Comparison of ENCODE assay signal across 8 cellular contexts in the genomic region with DNA sequence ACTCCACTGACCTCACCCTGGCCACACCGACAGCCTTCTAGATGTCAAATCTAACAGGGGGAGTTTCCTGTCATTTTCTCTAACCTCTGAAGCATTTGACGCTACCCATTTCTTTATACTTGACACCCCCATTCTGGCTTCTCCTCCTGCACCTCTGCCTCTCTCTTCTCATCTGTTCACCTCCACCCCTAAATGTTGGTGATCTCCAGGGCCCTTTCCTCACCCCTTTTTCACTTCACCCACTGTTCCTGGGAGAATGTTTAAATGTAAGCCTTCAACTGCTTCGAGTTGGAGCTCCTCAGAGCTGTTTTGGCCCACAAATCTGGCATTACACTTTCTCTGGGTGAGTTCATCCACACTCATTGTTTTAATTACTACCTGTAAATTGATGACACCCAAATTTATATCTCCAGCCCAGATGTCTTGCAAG. TPM values are rescaled to one million over a fixed set of nuclear protein-coding genes. Genes with fewer than 3 reads are reported as not detected.
DNase-seq lines count a peak whose midpoint lies in the region; ATAC-seq, FAIRE-seq and TF ChIP-seq lines count a peak whose summit lies in the region.

No MANE protein-coding gene starts in this region.

- peak overlapping the region; percentile 94; the same call in 1 of the 2 replicates for H3K27ac ChIP-seq in HEK293 (ENCODE audit: extremely low read depth, low read depth, low read length)
- peak overlapping the region; percentile 76 for H3K27ac ChIP-seq in right cardiac atrium (ENCODE audit: low read length)
- H3K27ac ChIP-seq in small intestine (ENCODE audit: low read depth in 1 of 2, low read length in 1 of 2): peak overlapping the region; percentile 95

- H3K9me3 Mint-ChIP-seq in activated CD4-positive, alpha-beta memory T cell treated with anti-CD3 and anti-CD28 coated beads, Interleukin-2, amount 10 ng/mL, durations not matched to agents 7 days and 5 days: no peaks in the 10 kb centered on the region

- in situ Hi-C loops in ACHN (cut with HindIII; ENCODE audit: low pct_ligation_motif_present, low pct_unique_long_range_greater_than_20kb, low sequenced_read_pairs): no loop called here

- no peaks in the 10 kb centered on the region for H3K27me3 ChIP-seq in right cardiac atrium (ENCODE audit: control insufficient read depth, insufficient read depth)
- H3K27me3 ChIP-seq in small intestine (ENCODE audit: control insufficient read depth in 2 of 2, insufficient read depth in 2 of 2, low read length in 2 of 2): no peaks in the 10 kb centered on the region

- H3K4me1 ChIP-seq in HEK293 (ENCODE audit: control insufficient read depth, insufficient read depth, low read length) (peaks cover 3% of the 10 kb centered on the region; the same call in 1 of the 2 replicates), right cardiac atrium (ENCODE audit: control insufficient read depth, insufficient read depth, low read length) (no peaks in the 10 kb centered on the region), small intestine (ENCODE audit: control insufficient read depth in 2 of 2, insufficient read depth in 1 of 2, low read depth in 1 of 2, low read length in 1 of 2) (peaks cover 0 to 6% of the 10 kb centered on the region in 2 donors)

- CTCF ChIA-PET in HEK293 (lab: Yijun Ruan, JAX): interaction anchor here (0.6 to 3.0 kb wide), 9 partner anchors 9 to 120 kb away, joined by 3 to 15 read pairs (median 4); a partner anchor contains a TSS
- CTCF ChIA-PET in activated CD4-positive, alpha-beta memory T cell treated with anti-CD3 and anti-CD28 coated beads, Interleukin-2, amount 10 ng/mL, durations not matched to agents 7 days and 5 days (lab: Charles Lee): interaction anchor here (0.6 to 6.1 kb wide), 21 partner anchors 9 to 215 kb away, joined by 3 to 90 read pairs (median 6); a partner anchor contains a TSS

- H3K4me3 Mint-ChIP-seq in activated CD4-positive, alpha-beta memory T cell treated with anti-CD3 and anti-CD28 coated beads, Interleukin-2, amount 10 ng/mL, durations not matched to agents 7 days and 5 days: peak overlapping the region; percentile 86

- no peaks in the 10 kb centered on the region for H3K27me3 Mint-ChIP-seq in activated CD4-positive, alpha-beta memory T cell treated with anti-CD3 and anti-CD28 coated beads, Interleukin-2, amount 10 ng/mL, durations not matched to agents 7 days and 5 days

- POLR2A ChIA-PET in HEK293 (lab: Yijun Ruan, JAX): interaction anchor here (0.5 to 2.9 kb wide), 27 partner anchors 9 to 219 kb away, joined by 3 to 47 read pairs (median 6); a partner anchor contains a TSS
- POLR2A ChIA-PET in activated CD4-positive, alpha-beta memory T cell treated with anti-CD3 and anti-CD28 coated beads, Interleukin-2, amount 10 ng/mL, durations not matched to agents 7 days and 5 days (lab: Charles Lee): interaction anchor here (0.6 to 5.8 kb wide), 31 partner anchors 8 to 400 kb away, joined by 3 to 80 read pairs (median 6); a partner anchor contains a TSS

- H3K4me1 Mint-ChIP-seq in activated CD4-positive, alpha-beta memory T cell treated with anti-CD3 and anti-CD28 coated beads, Interleukin-2, amount 10 ng/mL, durations not matched to agents 7 days and 5 days: peaks cover 43% of the 10 kb centered on the region

- H3K4me3 ChIP-seq in HEK293 (ENCODE audit: low read depth, low read length) (peak overlapping the region; percentile 92), right cardiac atrium (ENCODE audit: low read length) (peak overlapping the region; percentile 85), small intestine (ENCODE audit: low read depth in 1 of 2, low read length in 2 of 2) (peak overlapping the region; percentile 80 to 83)

- H3K9me3 ChIP-seq in HEK293 (ENCODE audit: control insufficient read depth, insufficient read depth, low read depth, low read length): no peaks in the 10 kb centered on the region
- H3K9me3 ChIP-seq in right cardiac atrium (ENCODE audit: control insufficient read depth, low read length): no peaks in the 10 kb centered on the region
- no peaks in the 10 kb centered on the region for H3K9me3 ChIP-seq in small intestine (ENCODE audit: control insufficient read depth, low read depth)

- no peak for ATAC-seq in right cardiac atrium
- ATAC-seq in HG02588 (IDR thresholded peaks at IDR 0.05; ENCODE audit: unreplicated experiment): no peak
- no peak for ATAC-seq in HG03378 (IDR thresholded peaks at IDR 0.05; ENCODE audit: unreplicated experiment)

- FAIRE-seq in small intestine (lab: Jason Lieb, UNC): no peak

- H3K36me3 Mint-ChIP-seq in activated CD4-positive, alpha-beta memory T cell treated with anti-CD3 and anti-CD28 coated beads, Interleukin-2, amount 10 ng/mL, durations not matched to agents 7 days and 5 days (ENCODE audit: low read depth): peaks cover 10% of the 10 kb centered on the region

- TF ChIP-seq CTCF in HEK293 (tag by site-specific recombination; IDR thresholded peaks at IDR 0.05): no peak

- peaks cover 0 to 24% of the 10 kb centered on the region in 2 experiments; a peak in 1 of 3 replicates for H3K36me3 ChIP-seq in HEK293 (ENCODE audit: control insufficient read depth in 2 of 2, insufficient read depth in 1 of 2, low read length in 2 of 2)
- peaks cover 0 to 2% of the 10 kb centered on the region in 2 donors for H3K36me3 ChIP-seq in small intestine (ENCODE audit: control insufficient read depth in 2 of 2, insufficient read depth in 2 of 2, low read length in 2 of 2)

- peak overlapping the region; percentile 78 for H3K27ac Mint-ChIP-seq in activated CD4-positive, alpha-beta memory T cell treated with anti-CD3 and anti-CD28 coated beads, Interleukin-2, amount 10 ng/mL, durations not matched to agents 7 days and 5 days

- no peak for DNase-seq in activated CD4-positive, alpha-beta memory T cell treated with anti-CD3 and anti-CD28 coated beads, Interleukin-2, amount 10 ng/mL, durations not matched to agents 7 days and 5 days
- no peak for DNase-seq in right cardiac atrium
- DNase-seq in small intestine: no peak
- DNase-seq in H4 (ENCODE audit: low spot score): no peak
- DNase-seq in ACHN: no peak

- intact Hi-C loops in right cardiac atrium (cut with DNase I): no loop called here

- 27% methylated on average over 3 of the region's 3 CpGs for WGBS in right cardiac atrium
- WGBS in small intestine, 3 donors: 5 to 15% (median 9%) methylated on average over 3 of the region's 3 CpGs

TF ChIP-seq in HEK293, 187 proteins besides CTCF, POLR2A, EP300 and RAD21 (continues in another document):
- TF ChIP-seq ZNF10 (tag by site-specific recombination; IDR thresholded peaks at IDR 0.05): 0 out of 2 replicates have a peak, but pooled peaks have one; percentile 53

RNA-seq across cellular contexts. Expression of a gene that starts 0.5 kb away (rescaled TPM):
- 10 to 100 TPM; 40.2 to 41.0 TPM for total RNA-seq in activated CD4-positive, alpha-beta memory T cell treated with anti-CD3 and anti-CD28 coated beads, Interleukin-2, amount 10 ng/mL, durations not matched to agents 7 days and 5 days
- 10 to 100 TPM; 18.1 to 21.4 (median 20.8) TPM for total RNA-seq in right cardiac atrium
- polyA plus RNA-seq in right cardiac atrium: 20.7 TPM
- polyA plus RNA-seq in small intestine: 10 to 100 TPM; 27.1 to 58.6 (median 44.9) TPM
- 15.1 and 18.9 TPM in 2 replicates for total RNA-seq in H4 (2014; rRNA removed; shearing (Covaris generic))

RNA-seq across cellular contexts. Expression of a gene that starts 8.9 kb away (rescaled TPM):
- total RNA-seq in activated CD4-positive, alpha-beta memory T cell treated with anti-CD3 and anti-CD28 coated beads, Interleukin-2, amount 10 ng/mL, durations not matched to agents 7 days and 5 days: 1 to 10 TPM; 4.0 to 4.4 TPM
- total RNA-seq in right cardiac atrium: 1 to 10 TPM in 1 of 4 donors, under 1 TPM in 3; 0.36 to 2.0 (median 0.58) TPM
- polyA plus RNA-seq in right cardiac atrium (0.16 TPM), small intestine (1 to 10 TPM; 1.5 to 3.4 (median 1.6) TPM)
- 0.12 and 0.74 TPM in 2 replicates for total RNA-seq in H4 (2014; rRNA removed; shearing (Covaris generic))

RNA-seq across cellular contexts. Expression of a gene that starts 27.7 kb away (rescaled TPM):
- 10 to 100 TPM; 31.6 to 33.4 TPM for total RNA-seq in activated CD4-positive, alpha-beta memory T cell treated with anti-CD3 and anti-CD28 coated beads, Interleukin-2, amount 10 ng/mL, durations not matched to agents 7 days and 5 days
- total RNA-seq in right cardiac atrium: 10 to 100 TPM in 2 of 4 donors, 1 to 10 TPM in 2; 5.9 to 12.0 (median 10.4) TPM
- polyA plus RNA-seq in right cardiac atrium (7.2 TPM), small intestine (10 to 100 TPM; 45.2 to 95.7 (median 68.6) TPM)
- total RNA-seq in H4 (2014; rRNA removed; shearing (Covaris generic)): 5.8 and 6.0 TPM in 2 replicates

RNA-seq across cellular contexts. Expression of a gene that starts 27.8 kb away (rescaled TPM):
- 10 to 100 TPM; 25.8 to 27.7 TPM for total RNA-seq in activated CD4-positive, alpha-beta memory T cell treated with anti-CD3 and anti-CD28 coated beads, Interleukin-2, amount 10 ng/mL, durations not matched to agents 7 days and 5 days
- total RNA-seq in right cardiac atrium: 10 to 100 TPM; 19.2 to 20.3 (median 19.6) TPM
- polyA plus RNA-seq in right cardiac atrium: 9.6 TPM
- 10 to 100 TPM in 2 of 3 donors, 1 to 10 TPM in 1; 9.7 to 22.5 (median 14.3) TPM for polyA plus RNA-seq in small intestine
- total RNA-seq in H4 (2014; rRNA removed; shearing (Covaris generic)): 5.7 and 6.3 TPM in 2 replicates

RNA-seq across cellular contexts. Expression of a gene that starts 29.4 kb away (rescaled TPM):
- 100 to 1,000 TPM; 133 to 139 TPM for total RNA-seq in activated CD4-positive, alpha-beta memory T cell treated with anti-CD3 and anti-CD28 coated beads, Interleukin-2, amount 10 ng/mL, durations not matched to agents 7 days and 5 days
- 10 to 100 TPM; 38.9 to 45.9 (median 45.3) TPM for total RNA-seq in right cardiac atrium
- polyA plus RNA-seq in right cardiac atrium (23.0 TPM), small intestine (10 to 100 TPM; 33.5 to 42.4 (median 38.0) TPM)
- total RNA-seq in H4 (2014; rRNA removed; shearing (Covaris generic)): 52.2 and 52.3 TPM in 2 replicates
